ENCODE assay signal across 1 cellular context in the genomic region with DNA sequence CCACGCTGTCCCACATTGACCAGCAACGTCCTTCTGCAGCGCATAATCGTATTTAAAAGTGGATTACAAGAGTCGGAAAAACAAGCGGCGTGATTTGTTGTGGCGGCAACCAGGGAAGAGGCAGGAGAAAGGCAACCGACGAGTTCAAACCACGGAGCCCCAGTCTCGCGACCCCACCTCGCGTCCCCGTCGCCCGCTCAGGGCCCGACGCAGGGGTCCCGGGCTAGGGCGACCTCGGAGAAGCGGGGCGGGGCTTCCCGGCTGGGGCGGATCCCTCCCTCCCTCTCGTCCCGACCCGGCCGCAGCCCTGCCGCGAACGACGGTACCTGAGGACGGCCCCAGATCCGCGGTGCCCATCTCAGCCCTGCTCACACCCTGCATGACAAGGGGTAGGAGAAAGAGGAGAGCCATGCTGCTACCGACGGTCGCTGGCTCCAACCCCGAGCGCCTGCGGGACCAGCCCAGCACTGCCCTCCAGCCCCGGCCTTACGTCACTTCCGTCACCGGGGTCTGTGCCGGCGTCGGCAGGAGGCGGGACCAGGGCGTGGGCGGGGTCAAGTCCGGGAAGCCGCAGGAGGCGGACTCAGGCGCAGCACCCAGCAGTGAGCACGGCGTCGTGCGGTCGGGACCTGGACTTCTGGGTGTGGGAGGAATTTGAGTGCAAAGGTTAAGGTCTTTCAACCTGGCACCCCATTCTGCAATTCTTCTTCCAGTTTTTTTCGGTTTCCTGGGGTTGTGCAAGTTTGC.
TF ChIP-seq lines count a peak whose summit lies in the region.

A gene (minus strand): TSS at position 469 of the 747 bp plus-strand sequence. CDS start 58 bp downstream, at position 411.

TF ChIP-seq in K562, 482 proteins besides CTCF, POLR2A, EP300 and RAD21 (continued from another document and continues in another):
- TF ChIP-seq, protein P1, sequence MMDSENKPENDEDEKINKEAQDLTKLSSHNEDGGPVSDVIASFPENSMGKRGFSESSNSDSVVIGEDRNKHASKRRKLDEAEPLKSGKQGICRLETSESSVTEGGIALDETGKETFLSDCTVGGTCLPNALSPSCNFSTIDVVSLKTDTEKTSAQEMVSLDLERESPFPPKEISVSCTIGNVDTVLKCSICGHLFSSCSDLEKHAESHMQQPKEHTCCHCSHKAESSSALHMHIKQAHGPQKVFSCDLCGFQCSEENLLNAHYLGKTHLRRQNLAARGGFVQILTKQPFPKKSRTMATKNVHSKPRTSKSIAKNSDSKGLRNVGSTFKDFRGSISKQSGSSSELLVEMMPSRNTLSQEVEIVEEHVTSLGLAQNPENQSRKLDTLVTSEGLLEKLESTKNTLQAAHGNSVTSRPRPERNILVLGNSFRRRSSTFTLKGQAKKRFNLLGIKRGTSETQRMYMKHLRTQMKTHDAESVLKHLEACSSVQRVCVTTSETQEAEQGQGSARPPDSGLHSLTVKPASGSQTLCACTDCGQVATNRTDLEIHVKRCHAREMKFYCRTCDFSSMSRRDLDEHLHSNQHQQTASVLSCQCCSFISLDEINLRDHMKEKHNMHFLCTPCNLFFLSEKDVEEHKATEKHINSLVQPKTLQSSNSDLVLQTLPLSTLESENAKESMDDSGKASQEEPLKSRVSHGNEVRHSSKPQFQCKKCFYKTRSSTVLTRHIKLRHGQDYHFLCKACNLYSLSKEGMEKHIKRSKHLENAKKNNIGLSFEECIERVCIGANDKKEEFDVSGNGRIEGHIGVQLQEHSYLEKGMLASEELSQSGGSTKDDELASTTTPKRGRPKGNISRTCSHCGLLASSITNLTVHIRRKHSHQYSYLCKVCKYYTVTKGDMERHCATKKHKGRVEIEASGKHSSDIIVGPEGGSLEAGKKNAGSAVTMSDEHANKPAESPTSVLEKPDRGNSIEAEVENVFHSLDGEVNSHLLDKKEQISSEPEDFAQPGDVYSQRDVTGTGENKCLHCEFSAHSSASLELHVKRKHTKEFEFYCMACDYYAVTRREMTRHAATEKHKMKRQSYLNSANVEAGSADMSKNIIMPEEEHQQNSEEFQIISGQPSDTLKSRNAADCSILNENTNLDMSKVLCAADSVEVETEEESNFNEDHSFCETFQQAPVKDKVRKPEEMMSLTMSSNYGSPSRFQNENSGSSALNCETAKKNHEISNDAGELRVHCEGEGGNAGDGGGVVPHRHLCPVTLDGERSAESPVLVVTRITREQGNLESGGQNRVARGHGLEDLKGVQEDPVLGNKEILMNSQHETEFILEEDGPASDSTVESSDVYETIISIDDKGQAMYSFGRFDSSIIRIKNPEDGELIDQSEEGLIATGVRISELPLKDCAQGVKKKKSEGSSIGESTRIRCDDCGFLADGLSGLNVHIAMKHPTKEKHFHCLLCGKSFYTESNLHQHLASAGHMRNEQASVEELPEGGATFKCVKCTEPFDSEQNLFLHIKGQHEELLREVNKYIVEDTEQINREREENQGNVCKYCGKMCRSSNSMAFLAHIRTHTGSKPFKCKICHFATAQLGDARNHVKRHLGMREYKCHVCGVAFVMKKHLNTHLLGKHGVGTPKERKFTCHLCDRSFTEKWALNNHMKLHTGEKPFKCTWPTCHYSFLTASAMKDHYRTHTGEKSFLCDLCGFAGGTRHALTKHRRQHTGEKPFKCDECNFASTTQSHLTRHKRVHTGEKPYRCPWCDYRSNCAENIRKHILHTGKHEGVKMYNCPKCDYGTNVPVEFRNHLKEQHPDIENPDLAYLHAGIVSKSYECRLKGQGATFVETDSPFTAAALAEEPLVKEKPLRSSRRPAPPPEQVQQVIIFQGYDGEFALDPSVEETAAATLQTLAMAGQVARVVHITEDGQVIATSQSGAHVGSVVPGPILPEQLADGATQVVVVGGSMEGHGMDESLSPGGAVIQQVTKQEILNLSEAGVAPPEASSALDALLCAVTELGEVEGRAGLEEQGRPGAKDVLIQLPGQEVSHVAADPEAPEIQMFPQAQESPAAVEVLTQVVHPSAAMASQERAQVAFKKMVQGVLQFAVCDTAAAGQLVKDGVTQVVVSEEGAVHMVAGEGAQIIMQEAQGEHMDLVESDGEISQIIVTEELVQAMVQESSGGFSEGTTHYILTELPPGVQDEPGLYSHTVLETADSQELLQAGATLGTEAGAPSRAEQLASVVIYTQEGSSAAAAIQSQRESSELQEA (IDR thresholded peaks at IDR 0.05; ENCODE audit: low read depth), result peak; percentile 66
- TF ChIP-seq ZFP1 (CRISPR knock-in tag; IDR thresholded peaks at IDR 0.05), result no peak
- TF ChIP-seq, protein P2, sequence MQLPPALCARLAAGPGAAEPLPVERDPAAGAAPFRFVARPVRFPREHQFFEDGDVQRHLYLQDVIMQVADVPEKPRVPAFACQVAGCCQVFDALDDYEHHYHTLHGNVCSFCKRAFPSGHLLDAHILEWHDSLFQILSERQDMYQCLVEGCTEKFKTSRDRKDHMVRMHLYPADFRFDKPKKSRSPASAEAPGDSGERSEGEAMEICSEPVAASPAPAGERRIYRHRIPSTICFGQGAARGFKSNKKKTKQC (CRISPR knock-in tag; IDR thresholded peaks at IDR 0.05), result 0 out of 2 replicates have a peak, but pooled peaks have one; percentile 63
- TF ChIP-seq RCOR1 (IDR thresholded peaks at IDR 0.05; ENCODE audit: borderline replicate concordance in 1 of 2, low read depth in 2 of 2, low read length in 2 of 2), result peak in 1 of 2 experiments; percentile 57; a peak in 2 of 4 replicates
- no peak for TF ChIP-seq ESRRB (CRISPR knock-in tag; IDR thresholded peaks at IDR 0.05; ENCODE audit: borderline replicate concordance)
- no peak for TF ChIP-seq ZNF76 (CRISPR knock-in tag; IDR thresholded peaks at IDR 0.05; ENCODE audit: borderline replicate concordance)
- peak; percentile 52 for TF ChIP-seq PHF20 (IDR thresholded peaks at IDR 0.05; ENCODE audit: partially characterized antibody)
- no peak for TF ChIP-seq KDM2B (CRISPR knock-in tag; IDR thresholded peaks at IDR 0.05)
- TF ChIP-seq POLR2H (tag; IDR thresholded peaks at IDR 0.05; ENCODE audit: low read depth), result 0 out of 2 replicates have a peak, but pooled peaks have one; percentile 29
- 0 out of 2 replicates have a peak, but pooled peaks have one; percentile 48 for TF ChIP-seq NBN (IDR thresholded peaks at IDR 0.05; ENCODE audit: low read depth)
- TF ChIP-seq RUNX1 (IDR thresholded peaks at IDR 0.05; ENCODE audit: low read depth), result peak; percentile 13; the same call in 1 of the 2 replicates
- 0 out of 2 replicates have a peak, but pooled peaks have one; percentile 12 for TF ChIP-seq NFE2 (IDR thresholded peaks at IDR 0.05; ENCODE audit: low read depth)
- no peak for TF ChIP-seq GATAD2B (IDR thresholded peaks at IDR 0.05; ENCODE audit: borderline replicate concordance)
- TF ChIP-seq, protein P3, sequence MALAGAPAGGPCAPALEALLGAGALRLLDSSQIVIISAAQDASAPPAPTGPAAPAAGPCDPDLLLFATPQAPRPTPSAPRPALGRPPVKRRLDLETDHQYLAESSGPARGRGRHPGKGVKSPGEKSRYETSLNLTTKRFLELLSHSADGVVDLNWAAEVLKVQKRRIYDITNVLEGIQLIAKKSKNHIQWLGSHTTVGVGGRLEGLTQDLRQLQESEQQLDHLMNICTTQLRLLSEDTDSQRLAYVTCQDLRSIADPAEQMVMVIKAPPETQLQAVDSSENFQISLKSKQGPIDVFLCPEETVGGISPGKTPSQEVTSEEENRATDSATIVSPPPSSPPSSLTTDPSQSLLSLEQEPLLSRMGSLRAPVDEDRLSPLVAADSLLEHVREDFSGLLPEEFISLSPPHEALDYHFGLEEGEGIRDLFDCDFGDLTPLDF (CRISPR knock-in tag; IDR thresholded peaks at IDR 0.05), result peak; percentile 17; the same call in 1 of the 2 replicates
- no peak for TF ChIP-seq PHTF2 (CRISPR knock-in tag; IDR thresholded peaks at IDR 0.05)
- TF ChIP-seq, protein P4, sequence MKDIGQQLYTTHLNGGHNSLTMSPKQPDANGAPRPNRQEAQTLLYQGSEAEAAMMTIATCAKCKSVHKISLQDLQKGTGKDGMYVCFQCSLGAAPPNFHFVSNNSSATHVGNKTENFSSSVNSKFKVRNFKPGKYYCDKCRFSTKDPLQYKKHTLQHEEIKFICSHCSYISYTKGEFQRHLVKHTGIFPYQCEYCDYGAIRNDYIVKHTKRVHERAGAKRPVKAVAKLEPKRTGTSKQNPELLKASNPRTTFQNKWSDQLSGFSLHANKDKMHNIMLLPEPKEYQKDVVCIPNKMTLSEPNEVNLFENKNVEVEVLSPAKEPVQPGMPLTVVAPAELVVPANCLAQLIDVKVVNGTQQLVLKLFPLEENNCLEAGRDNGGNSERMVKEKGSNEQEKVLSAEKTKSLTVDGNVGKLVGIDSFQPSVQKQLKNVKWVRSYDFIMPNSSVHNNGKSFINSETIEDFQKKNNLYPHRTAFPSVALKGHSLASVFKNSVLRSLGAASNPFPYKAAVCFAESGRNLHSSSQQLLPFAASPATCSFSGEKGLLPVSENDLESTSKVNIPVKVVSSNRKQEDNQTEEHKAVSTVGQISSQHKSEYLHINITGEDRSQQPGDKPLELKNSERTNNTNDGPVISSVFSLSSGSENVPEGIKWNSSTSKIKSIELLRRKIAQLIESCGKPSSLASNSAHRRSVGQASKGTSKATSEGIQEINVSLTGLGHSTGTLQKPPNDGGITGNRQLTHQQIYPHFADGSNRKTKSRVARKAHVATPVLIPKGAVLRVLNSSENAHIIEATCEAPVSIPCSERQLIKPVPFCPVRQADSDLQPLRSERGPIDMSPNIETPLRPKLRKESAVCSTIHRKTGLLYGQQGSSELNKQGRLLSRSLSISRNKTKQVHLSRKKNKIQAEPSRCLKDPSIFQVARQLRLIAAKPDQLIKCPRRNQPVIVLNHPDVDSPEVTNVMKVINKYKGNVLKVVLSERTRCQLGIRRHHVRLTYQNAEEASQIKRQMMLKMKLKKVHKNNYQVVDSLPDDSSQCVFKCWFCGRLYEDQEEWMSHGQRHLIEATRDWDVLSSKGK (CRISPR knock-in tag; IDR thresholded peaks at IDR 0.05), result no peak
- TF ChIP-seq SUPT5H (IDR thresholded peaks at IDR 0.05), result peak; percentile 87
- peak; percentile 74; the same call in 1 of the 2 replicates for TF ChIP-seq CTBP1 (IDR thresholded peaks at IDR 0.05; ENCODE audit: borderline replicate concordance)
- peak in 1 of 2 experiments; percentile 86; a peak in 1 of 4 replicates for TF ChIP-seq KDM4B (IDR thresholded peaks at IDR 0.05; ENCODE audit: borderline replicate concordance in 2 of 2, low read depth in 1 of 2)
- TF ChIP-seq, protein P5, sequence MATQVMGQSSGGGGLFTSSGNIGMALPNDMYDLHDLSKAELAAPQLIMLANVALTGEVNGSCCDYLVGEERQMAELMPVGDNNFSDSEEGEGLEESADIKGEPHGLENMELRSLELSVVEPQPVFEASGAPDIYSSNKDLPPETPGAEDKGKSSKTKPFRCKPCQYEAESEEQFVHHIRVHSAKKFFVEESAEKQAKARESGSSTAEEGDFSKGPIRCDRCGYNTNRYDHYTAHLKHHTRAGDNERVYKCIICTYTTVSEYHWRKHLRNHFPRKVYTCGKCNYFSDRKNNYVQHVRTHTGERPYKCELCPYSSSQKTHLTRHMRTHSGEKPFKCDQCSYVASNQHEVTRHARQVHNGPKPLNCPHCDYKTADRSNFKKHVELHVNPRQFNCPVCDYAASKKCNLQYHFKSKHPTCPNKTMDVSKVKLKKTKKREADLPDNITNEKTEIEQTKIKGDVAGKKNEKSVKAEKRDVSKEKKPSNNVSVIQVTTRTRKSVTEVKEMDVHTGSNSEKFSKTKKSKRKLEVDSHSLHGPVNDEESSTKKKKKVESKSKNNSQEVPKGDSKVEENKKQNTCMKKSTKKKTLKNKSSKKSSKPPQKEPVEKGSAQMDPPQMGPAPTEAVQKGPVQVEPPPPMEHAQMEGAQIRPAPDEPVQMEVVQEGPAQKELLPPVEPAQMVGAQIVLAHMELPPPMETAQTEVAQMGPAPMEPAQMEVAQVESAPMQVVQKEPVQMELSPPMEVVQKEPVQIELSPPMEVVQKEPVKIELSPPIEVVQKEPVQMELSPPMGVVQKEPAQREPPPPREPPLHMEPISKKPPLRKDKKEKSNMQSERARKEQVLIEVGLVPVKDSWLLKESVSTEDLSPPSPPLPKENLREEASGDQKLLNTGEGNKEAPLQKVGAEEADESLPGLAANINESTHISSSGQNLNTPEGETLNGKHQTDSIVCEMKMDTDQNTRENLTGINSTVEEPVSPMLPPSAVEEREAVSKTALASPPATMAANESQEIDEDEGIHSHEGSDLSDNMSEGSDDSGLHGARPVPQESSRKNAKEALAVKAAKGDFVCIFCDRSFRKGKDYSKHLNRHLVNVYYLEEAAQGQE (CRISPR knock-in tag; IDR thresholded peaks at IDR 0.05; ENCODE audit: low read depth), result peak; percentile 43; the same call in 1 of the 2 replicates
- TF ChIP-seq, protein P6, sequence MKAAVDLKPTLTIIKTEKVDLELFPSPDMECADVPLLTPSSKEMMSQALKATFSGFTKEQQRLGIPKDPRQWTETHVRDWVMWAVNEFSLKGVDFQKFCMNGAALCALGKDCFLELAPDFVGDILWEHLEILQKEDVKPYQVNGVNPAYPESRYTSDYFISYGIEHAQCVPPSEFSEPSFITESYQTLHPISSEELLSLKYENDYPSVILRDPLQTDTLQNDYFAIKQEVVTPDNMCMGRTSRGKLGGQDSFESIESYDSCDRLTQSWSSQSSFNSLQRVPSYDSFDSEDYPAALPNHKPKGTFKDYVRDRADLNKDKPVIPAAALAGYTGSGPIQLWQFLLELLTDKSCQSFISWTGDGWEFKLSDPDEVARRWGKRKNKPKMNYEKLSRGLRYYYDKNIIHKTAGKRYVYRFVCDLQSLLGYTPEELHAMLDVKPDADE (conservative IDR thresholded peaks at IDR 0.05; ENCODE audit: control insufficient read depth, low read depth, low read length), result 0 out of 2 replicates have a peak, but pooled peaks have one; percentile 44
- TF ChIP-seq HMGN3 (IDR thresholded peaks at IDR 0.05; ENCODE audit: borderline replicate concordance, extremely low read depth, insufficient read length, low read depth, low read length), result peak; percentile 68
- no peak for TF ChIP-seq RHOXF2B (CRISPR knock-in tag; conservative IDR thresholded peaks at IDR 0.05)
- TF ChIP-seq IFI16 (CRISPR knock-in tag; IDR thresholded peaks at IDR 0.05), result no peak
- TF ChIP-seq, protein P7, sequence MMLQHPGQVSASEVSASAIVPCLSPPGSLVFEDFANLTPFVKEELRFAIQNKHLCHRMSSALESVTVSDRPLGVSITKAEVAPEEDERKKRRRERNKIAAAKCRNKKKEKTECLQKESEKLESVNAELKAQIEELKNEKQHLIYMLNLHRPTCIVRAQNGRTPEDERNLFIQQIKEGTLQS (IDR thresholded peaks at IDR 0.05), result peak; percentile 85
- TF ChIP-seq, protein P7 (CRISPR knock-in tag; conservative IDR thresholded peaks at IDR 0.05), result no peak
- TF ChIP-seq FIP1L1 (IDR thresholded peaks at IDR 0.05; ENCODE audit: low read depth, low read length, poor library complexity, severe bottlenecking), result peak; percentile 57
- TF ChIP-seq, protein P8, sequence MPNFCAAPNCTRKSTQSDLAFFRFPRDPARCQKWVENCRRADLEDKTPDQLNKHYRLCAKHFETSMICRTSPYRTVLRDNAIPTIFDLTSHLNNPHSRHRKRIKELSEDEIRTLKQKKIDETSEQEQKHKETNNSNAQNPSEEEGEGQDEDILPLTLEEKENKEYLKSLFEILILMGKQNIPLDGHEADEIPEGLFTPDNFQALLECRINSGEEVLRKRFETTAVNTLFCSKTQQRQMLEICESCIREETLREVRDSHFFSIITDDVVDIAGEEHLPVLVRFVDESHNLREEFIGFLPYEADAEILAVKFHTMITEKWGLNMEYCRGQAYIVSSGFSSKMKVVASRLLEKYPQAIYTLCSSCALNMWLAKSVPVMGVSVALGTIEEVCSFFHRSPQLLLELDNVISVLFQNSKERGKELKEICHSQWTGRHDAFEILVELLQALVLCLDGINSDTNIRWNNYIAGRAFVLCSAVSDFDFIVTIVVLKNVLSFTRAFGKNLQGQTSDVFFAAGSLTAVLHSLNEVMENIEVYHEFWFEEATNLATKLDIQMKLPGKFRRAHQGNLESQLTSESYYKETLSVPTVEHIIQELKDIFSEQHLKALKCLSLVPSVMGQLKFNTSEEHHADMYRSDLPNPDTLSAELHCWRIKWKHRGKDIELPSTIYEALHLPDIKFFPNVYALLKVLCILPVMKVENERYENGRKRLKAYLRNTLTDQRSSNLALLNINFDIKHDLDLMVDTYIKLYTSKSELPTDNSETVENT (CRISPR knock-in tag; IDR thresholded peaks at IDR 0.05), result peak; percentile 18; the same call in 1 of the 2 replicates
